Comparison of ENCODE assay signal across 8 cellular contexts in the genomic region with DNA sequence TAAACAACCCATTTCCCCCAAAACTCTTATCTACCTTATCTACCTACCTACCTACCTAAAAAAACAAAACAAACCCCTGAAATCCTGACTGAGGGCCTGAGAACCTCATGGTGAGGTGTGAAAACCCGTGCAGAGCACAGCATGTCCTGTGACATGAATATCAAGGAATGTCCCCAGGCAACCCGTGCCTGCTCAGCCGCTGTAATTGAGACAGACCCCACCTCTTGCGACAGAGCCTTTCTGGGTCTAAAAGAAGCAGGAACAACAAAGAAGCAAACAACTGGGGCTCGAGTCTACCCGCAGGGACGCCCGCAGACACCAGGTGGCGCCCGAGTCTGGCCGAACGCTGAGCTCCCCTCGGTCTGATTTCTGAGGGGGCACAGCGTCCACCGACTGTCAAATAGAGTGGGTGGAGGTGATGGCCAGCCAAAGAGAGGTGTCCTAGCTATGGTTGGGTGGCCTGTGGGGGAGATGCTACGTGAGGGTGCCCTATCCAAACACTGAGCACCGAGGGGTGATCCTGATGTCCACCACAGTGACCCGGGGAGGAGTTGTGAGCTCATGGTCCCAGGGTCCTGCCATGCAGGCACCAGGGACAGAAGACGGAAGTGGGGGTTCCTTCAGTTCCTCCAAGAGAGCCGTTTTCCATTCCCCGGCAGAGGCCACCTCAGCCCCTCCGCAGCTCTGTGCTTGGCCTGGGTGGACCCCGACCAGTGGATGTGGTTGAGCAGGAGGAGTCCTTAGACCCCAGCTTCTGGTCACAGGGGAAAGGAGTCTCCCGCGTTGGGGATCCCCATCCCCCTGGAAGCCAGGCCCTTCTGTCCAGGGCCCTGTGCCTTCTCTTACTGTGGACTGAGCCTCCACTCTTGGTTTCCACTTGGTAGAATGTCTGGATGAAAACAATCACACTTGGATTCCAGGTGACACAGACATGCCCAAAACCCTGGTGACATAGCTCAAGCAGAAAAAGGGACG.
A peak's percentile ranks its signal among the peaks of the same experiment; 100 is the strongest.
DNase-seq lines count a peak whose midpoint lies in the region; ATAC-seq and TF ChIP-seq lines count a peak whose summit lies in the region.

No MANE protein-coding gene starts in this region.

- peak overlapping the region; percentile 81 for H3K27ac Mint-ChIP-seq in activated CD8-positive, alpha-beta memory T cell treated with anti-CD3 and anti-CD28 coated beads, Interleukin-2, amount 10 ng/mL, durations not matched to agents 7 days and 5 days
- H3K27ac Mint-ChIP-seq in endodermal cell = peak overlapping the region; percentile 83

- H3F3A ChIP-seq in OCI-LY1 (ENCODE audit: insufficient read depth, low read length) = no peaks in the 10 kb centered on the region

- H3K36me3 ChIP-seq in OCI-LY1 (ENCODE audit: insufficient read depth, low read length) (no peaks in the 10 kb centered on the region), endodermal cell (ENCODE audit: control insufficient read depth, insufficient read depth, low read length) (no peaks in the 10 kb centered on the region)

- no peak overlapping the region for H2AFZ ChIP-seq in OCI-LY1 (ENCODE audit: low read length)

- H3K9ac ChIP-seq in OCI-LY1 (ENCODE audit: low read length) (no peak overlapping the region), endodermal cell (ENCODE audit: extremely low read depth, low read length, poor library complexity, severe bottlenecking) (no peak overlapping the region)

- H4K20me1 ChIP-seq in OCI-LY1 (ENCODE audit: insufficient read depth, low read length) = no peaks in the 10 kb centered on the region

- peak; percentile 94 for TF ChIP-seq CTCF in OCI-LY1 (IDR thresholded peaks at IDR 0.05; ENCODE audit: low read length)
- peak; percentile 99 for TF ChIP-seq CTCF in endodermal cell (conservative IDR thresholded peaks at IDR 0.05)

- H3K4me1 Mint-ChIP-seq in activated CD8-positive, alpha-beta memory T cell treated with anti-CD3 and anti-CD28 coated beads, Interleukin-2, amount 10 ng/mL, durations not matched to agents 7 days and 5 days = peaks cover 9% of the 10 kb centered on the region
- peaks cover 22% of the 10 kb centered on the region for H3K4me1 Mint-ChIP-seq in endodermal cell

- H3K4me3 ChIP-seq in OCI-LY1 (ENCODE audit: low read depth, low read length, poor library complexity, severe bottlenecking) (no peak overlapping the region), endodermal cell (ENCODE audit: low read length) (no peak overlapping the region)

- no peaks in the 10 kb centered on the region for H3K9me2 ChIP-seq in OCI-LY1 (ENCODE audit: low read depth, low read length)

- CTCF ChIA-PET in activated CD8-positive, alpha-beta memory T cell treated with anti-CD3 and anti-CD28 coated beads, Interleukin-2, amount 10 ng/mL, durations not matched to agents 7 days and 5 days (lab: Charles Lee) = interaction anchor here (0.5 to 3.4 kb wide), 36 partner anchors 10 to 1313 kb away, joined by 3 to 24 read pairs (median 4); no protein-coding TSS in a partner anchor

- no peak overlapping the region for H3K4me2 ChIP-seq in OCI-LY1 (ENCODE audit: low read length)

- peaks cover 2% of the 10 kb centered on the region for H3K9me3 Mint-ChIP-seq in activated CD8-positive, alpha-beta memory T cell treated with anti-CD3 and anti-CD28 coated beads, Interleukin-2, amount 10 ng/mL, durations not matched to agents 7 days and 5 days (ENCODE audit: low read depth)
- H3K9me3 Mint-ChIP-seq in endodermal cell = peaks cover 2% of the 10 kb centered on the region

- no peaks in the 10 kb centered on the region for H3K79me2 ChIP-seq in OCI-LY1 (ENCODE audit: insufficient read depth, low read length)

- peaks cover 3% of the 10 kb centered on the region for H3K27me3 Mint-ChIP-seq in activated CD8-positive, alpha-beta memory T cell treated with anti-CD3 and anti-CD28 coated beads, Interleukin-2, amount 10 ng/mL, durations not matched to agents 7 days and 5 days
- peaks cover 65% of the 10 kb centered on the region for H3K27me3 Mint-ChIP-seq in endodermal cell (ENCODE audit: insufficient read depth)

- H3K27me3 ChIP-seq in OCI-LY1 (ENCODE audit: insufficient read depth, low read length) = no peaks in the 10 kb centered on the region; the same call in 1 of the 2 replicates
- H3K27me3 ChIP-seq in endodermal cell (ENCODE audit: control insufficient read depth, insufficient read depth, low read length, poor library complexity, severe bottlenecking) = peaks cover 40% of the 10 kb centered on the region

- 9 to 33% methylated on average over 11 to 26 of the region's 26 CpGs for WGBS in endodermal cell (ENCODE audit: insufficient coverage in 1 of 2, insufficient read length in 1 of 2), 2 experiments

- no peak overlapping the region for H3K4me3 Mint-ChIP-seq in activated CD8-positive, alpha-beta memory T cell treated with anti-CD3 and anti-CD28 coated beads, Interleukin-2, amount 10 ng/mL, durations not matched to agents 7 days and 5 days
- no peak overlapping the region for H3K4me3 Mint-ChIP-seq in endodermal cell

- H3K27ac ChIP-seq in OCI-LY1 (ENCODE audit: low read depth, low read length, poor library complexity, severe bottlenecking) (no peak overlapping the region), endodermal cell (ENCODE audit: low read depth, low read length) (peak overlapping the region; percentile 56)

- peak; percentile 68 for ATAC-seq in HG03175 (IDR thresholded peaks at IDR 0.05; ENCODE audit: unreplicated experiment)
- peak; percentile 82 for ATAC-seq in activated CD8-positive, alpha-beta memory T cell treated with anti-CD3 and anti-CD28 coated beads, Interleukin-2, amount 10 ng/mL, durations not matched to agents 7 days and 5 days
- no peak for ATAC-seq in GM18873 (IDR thresholded peaks at IDR 0.05; ENCODE audit: low FRiP score, unreplicated experiment)

- peak; percentile 68 for DNase-seq in EH (ENCODE audit: low read depth)
- DNase-seq in activated CD8-positive, alpha-beta memory T cell treated with anti-CD3 and anti-CD28 coated beads, Interleukin-2, amount 10 ng/mL, durations not matched to agents 7 days and 5 days = peak; percentile 82
- peak; percentile 99 for DNase-seq in endodermal cell
- DNase-seq in middle frontal gyrus (ENCODE audit: extremely low spot score, low spot score) = peak; percentile 23
- peak; percentile 78 for DNase-seq in stimulated activated CD8-positive, alpha-beta memory T cell treated with anti-CD3 and anti-CD28 coated beads, Interleukin-2, amount 100 ng/mL, for 48 hours (ENCODE audit: low read depth in 2 of 2)

- H3K4me1 ChIP-seq in OCI-LY1 (ENCODE audit: insufficient read depth, low read length, severe bottlenecking) = no peaks in the 10 kb centered on the region
- peaks cover 13% of the 10 kb centered on the region for H3K4me1 ChIP-seq in endodermal cell (ENCODE audit: control insufficient read depth, insufficient read depth, low read length)

- H3K9me3 ChIP-seq in OCI-LY1 (ENCODE audit: low read length) = no peaks in the 10 kb centered on the region
- H3K9me3 ChIP-seq in endodermal cell (ENCODE audit: control insufficient read depth, low read length) = peaks cover 4% of the 10 kb centered on the region

- H3K36me3 Mint-ChIP-seq in activated CD8-positive, alpha-beta memory T cell treated with anti-CD3 and anti-CD28 coated beads, Interleukin-2, amount 10 ng/mL, durations not matched to agents 7 days and 5 days = no peaks in the 10 kb centered on the region
- H3K36me3 Mint-ChIP-seq in endodermal cell (ENCODE audit: low read depth) = no peaks in the 10 kb centered on the region

Comparison
In these comparisons a context has a peak if more than half of its experiments do, and no peak if none do; other contexts are left out.
1. DNase-seq: peak in every context shown above with its lines; median percentile 99 in endodermal cell; 82 in activated CD8-positive, alpha-beta memory T cell treated with anti-CD3 and anti-CD28 coated beads, Interleukin-2, amount 10 ng/mL, durations not matched to agents 7 days and 5 days; 78 in stimulated activated CD8-positive, alpha-beta memory T cell treated with anti-CD3 and anti-CD28 coated beads, Interleukin-2, amount 100 ng/mL, for 48 hours; 68 in EH; 23 in middle frontal gyrus.